ENCODE assay signal across 1 cellular context in the genomic region with DNA sequence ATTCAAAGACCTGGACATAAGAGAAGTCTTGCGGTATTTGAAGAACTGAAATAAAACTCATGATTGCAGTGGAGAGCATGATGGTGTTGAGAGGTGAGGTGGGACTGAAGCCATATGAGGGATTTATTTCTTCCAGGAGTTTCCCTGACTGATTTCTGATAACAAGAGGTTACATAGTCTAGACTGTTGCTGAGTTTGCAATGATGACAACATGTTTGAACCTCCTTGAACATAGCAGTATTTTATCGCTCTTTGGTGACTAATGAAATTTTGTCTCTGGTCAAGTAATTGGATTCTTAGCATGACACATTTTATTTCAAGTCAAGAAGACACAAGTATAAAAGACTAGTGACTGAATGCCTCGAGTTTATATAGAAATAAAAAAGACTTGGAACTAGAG.
TF ChIP-seq lines count a peak whose summit lies in the region.

No MANE protein-coding gene starts in this region.

TF ChIP-seq in WTC11, 78 proteins besides CTCF, POLR2A, EP300 and RAD21 (continued from another document):
- TF ChIP-seq, protein P1, sequence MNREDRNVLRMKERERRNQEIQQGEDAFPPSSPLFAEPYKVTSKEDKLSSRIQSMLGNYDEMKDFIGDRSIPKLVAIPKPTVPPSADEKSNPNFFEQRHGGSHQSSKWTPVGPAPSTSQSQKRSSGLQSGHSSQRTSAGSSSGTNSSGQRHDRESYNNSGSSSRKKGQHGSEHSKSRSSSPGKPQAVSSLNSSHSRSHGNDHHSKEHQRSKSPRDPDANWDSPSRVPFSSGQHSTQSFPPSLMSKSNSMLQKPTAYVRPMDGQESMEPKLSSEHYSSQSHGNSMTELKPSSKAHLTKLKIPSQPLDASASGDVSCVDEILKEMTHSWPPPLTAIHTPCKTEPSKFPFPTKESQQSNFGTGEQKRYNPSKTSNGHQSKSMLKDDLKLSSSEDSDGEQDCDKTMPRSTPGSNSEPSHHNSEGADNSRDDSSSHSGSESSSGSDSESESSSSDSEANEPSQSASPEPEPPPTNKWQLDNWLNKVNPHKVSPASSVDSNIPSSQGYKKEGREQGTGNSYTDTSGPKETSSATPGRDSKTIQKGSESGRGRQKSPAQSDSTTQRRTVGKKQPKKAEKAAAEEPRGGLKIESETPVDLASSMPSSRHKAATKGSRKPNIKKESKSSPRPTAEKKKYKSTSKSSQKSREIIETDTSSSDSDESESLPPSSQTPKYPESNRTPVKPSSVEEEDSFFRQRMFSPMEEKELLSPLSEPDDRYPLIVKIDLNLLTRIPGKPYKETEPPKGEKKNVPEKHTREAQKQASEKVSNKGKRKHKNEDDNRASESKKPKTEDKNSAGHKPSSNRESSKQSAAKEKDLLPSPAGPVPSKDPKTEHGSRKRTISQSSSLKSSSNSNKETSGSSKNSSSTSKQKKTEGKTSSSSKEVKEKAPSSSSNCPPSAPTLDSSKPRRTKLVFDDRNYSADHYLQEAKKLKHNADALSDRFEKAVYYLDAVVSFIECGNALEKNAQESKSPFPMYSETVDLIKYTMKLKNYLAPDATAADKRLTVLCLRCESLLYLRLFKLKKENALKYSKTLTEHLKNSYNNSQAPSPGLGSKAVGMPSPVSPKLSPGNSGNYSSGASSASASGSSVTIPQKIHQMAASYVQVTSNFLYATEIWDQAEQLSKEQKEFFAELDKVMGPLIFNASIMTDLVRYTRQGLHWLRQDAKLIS (CRISPR knock-in tag; IDR thresholded peaks at IDR 0.05; ENCODE audit: borderline replicate concordance) = no peak
- no peak for TF ChIP-seq SP1 (CRISPR knock-in tag; conservative IDR thresholded peaks at IDR 0.05)
- no peak for TF ChIP-seq NFE2L1 (CRISPR knock-in tag; IDR thresholded peaks at IDR 0.05)
- TF ChIP-seq NR2C2 (CRISPR knock-in tag; IDR thresholded peaks at IDR 0.05) = no peak
- TF ChIP-seq ZNF396 (CRISPR knock-in tag; IDR thresholded peaks at IDR 0.05; ENCODE audit: borderline replicate concordance) = no peak
- TF ChIP-seq, protein P2, sequence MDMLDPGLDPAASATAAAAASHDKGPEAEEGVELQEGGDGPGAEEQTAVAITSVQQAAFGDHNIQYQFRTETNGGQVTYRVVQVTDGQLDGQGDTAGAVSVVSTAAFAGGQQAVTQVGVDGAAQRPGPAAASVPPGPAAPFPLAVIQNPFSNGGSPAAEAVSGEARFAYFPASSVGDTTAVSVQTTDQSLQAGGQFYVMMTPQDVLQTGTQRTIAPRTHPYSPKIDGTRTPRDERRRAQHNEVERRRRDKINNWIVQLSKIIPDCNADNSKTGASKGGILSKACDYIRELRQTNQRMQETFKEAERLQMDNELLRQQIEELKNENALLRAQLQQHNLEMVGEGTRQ (CRISPR knock-in tag; IDR thresholded peaks at IDR 0.05) = no peak
